Comparison of ENCODE assay signal across 25 cellular contexts in the genomic region with DNA sequence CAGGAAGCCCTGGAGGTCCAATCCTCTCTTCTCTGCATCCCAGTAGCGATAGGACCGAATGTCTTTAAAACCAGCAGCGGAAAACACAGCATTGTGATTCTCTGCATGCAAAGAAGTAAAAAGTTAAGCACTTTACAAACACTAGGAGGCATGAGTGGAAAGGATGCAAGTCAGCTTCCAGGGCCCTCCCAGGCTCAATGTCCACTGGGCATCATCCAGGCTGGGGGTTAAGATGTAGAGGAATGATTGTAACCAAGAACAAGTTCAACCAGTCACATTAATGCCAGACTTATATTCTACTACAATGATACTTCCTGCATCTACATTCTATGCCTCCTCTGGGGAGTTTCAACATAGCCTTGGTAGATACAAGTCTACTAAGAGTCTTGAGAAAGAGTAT.
"Had no signal": no experiment of that assay in that cellular context is flagged by ENCODE, and none has a peak within 500 bp of the region (broad histone marks: within the 10 kb centered on the region; RNA-seq: fewer than 3 reads in every experiment).

No MANE protein-coding gene starts in this region.

- H3K4me3 ChIP-seq: left lung, mucosa of descending colon, testis, transverse colon had no signal

- H3K27me3 ChIP-seq: left lung, testis, transverse colon had no signal

- H3K4me1 ChIP-seq: left lung, testis, transverse colon had no signal

- H3K9me3 Mint-ChIP-seq: activated CD8-positive, alpha-beta T cell treated with anti-CD3 and anti-CD28 coated beads for 36 hours; activated T-cell treated with anti-CD3 and anti-CD28 coated beads, Interleukin-2, amount 50 U/mL, for 72 hours; immature natural killer cell; natural killer cell treated with Interleukin-12 subunit alpha and Interleukin-12 subunit beta and Interleukin-15 and Interleukin-18, amount 100 ng/mL, for 72 hours; WTC11 had no signal

- H3K27me3 Mint-ChIP-seq: activated CD8-positive, alpha-beta T cell treated with anti-CD3 and anti-CD28 coated beads for 36 hours; activated naive CD8-positive, alpha-beta T cell; natural killer cell treated with Interleukin-12 subunit alpha and Interleukin-12 subunit beta and Interleukin-15 and Interleukin-18, amount 100 ng/mL, for 72 hours had no signal

- H3K4me1 Mint-ChIP-seq: immature natural killer cell, WTC11 had no signal

- DNase-seq: activated CD4-positive, alpha-beta T cell treated with anti-CD3 and anti-CD28 coated beads for 1 hour; activated CD4-positive, alpha-beta T cell treated with anti-CD3 and anti-CD28 coated beads, Interleukin-2, amount 50 U/mL, for 1 hour; activated CD8-positive, alpha-beta T cell treated with anti-CD3 and anti-CD28 coated beads for 36 hours; activated effector memory CD4-positive, alpha-beta T cell treated with Interleukin-2 at 50 U/mL for 16 hours; activated naive CD4-positive, alpha-beta T cell treated with Interleukin-2 at 50 U/mL for 16 hours; activated T-cell treated with anti-CD3 and anti-CD28 coated beads, Interleukin-2, amount 50 U/mL, for 72 hours; anterior cingulate cortex; dermis blood vessel endothelial cell; effector CD4-positive, alpha-beta T cell; erythroblast; foreskin fibroblast; head of caudate nucleus; hypothalamus; immature natural killer cell; left lung; mucosa of descending colon; right cardiac atrium; stimulated activated CD4-positive, alpha-beta T cell treated with anti-CD3 and anti-CD28 coated beads, Interleukin-2, amount 100 ng/mL, for 48 hours; stimulated activated naive CD4-positive, alpha-beta T cell treated with Interleukin-2 at 50 U/mL for 16 hours; T-helper 2 cell; testis; transverse colon had no signal

- H3K27ac ChIP-seq: left lung, testis, transverse colon had no signal

- H3K9me3 ChIP-seq: left lung, mucosa of descending colon, testis, transverse colon had no signal

- ATAC-seq: activated CD8-positive, alpha-beta T cell treated with anti-CD3 and anti-CD28 coated beads for 36 hours; activated T-cell treated with anti-CD3 and anti-CD28 coated beads, Interleukin-2, amount 50 U/mL, for 72 hours; left lung; mucosa of descending colon; natural killer cell treated with Interleukin-12 subunit alpha and Interleukin-12 subunit beta and Interleukin-15 and Interleukin-18, amount 100 ng/mL, for 72 hours; right cardiac atrium; WTC11 had no signal

- H3K27ac Mint-ChIP-seq: activated CD8-positive, alpha-beta T cell treated with anti-CD3 and anti-CD28 coated beads for 36 hours; activated naive CD8-positive, alpha-beta T cell; activated T-cell treated with anti-CD3 and anti-CD28 coated beads, Interleukin-2, amount 50 U/mL, for 72 hours; immature natural killer cell; natural killer cell treated with Interleukin-12 subunit alpha and Interleukin-12 subunit beta and Interleukin-15 and Interleukin-18, amount 100 ng/mL, for 72 hours; WTC11 had no signal

- H3K4me3 Mint-ChIP-seq: activated CD8-positive, alpha-beta T cell treated with anti-CD3 and anti-CD28 coated beads for 36 hours; activated naive CD8-positive, alpha-beta T cell; activated T-cell treated with anti-CD3 and anti-CD28 coated beads, Interleukin-2, amount 50 U/mL, for 72 hours; immature natural killer cell; natural killer cell treated with Interleukin-12 subunit alpha and Interleukin-12 subunit beta and Interleukin-15 and Interleukin-18, amount 100 ng/mL, for 72 hours; WTC11 had no signal
